ENCODE assay signal across 24 cellular contexts in the genomic region with DNA sequence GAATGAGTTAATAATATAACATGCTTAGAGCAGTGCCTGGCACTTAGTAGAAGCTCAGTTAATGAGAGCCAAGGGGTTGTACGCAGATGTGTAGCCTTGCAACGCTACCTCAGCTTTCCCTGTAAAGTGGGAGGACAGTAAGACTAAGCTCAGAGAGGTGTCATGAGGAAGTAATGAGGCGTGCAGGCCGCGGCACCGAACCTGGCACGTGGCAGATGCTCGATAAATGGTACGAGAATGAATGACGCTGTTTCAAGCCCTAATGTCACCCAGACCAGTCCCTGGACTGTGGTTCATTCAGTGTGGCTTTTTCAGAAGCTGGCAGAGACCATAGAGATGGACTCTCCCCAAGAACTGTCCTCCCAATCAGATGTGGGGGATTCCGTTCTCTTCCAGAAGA. TPM values are rescaled to one million over a fixed set of nuclear protein-coding genes. Genes with fewer than 3 reads are reported as not detected.
"Had no signal": no experiment of that assay in that cellular context is flagged by ENCODE, and none has a peak within 500 bp of the region (broad histone marks: within the 10 kb centered on the region; RNA-seq: fewer than 3 reads in every experiment).

No MANE protein-coding gene starts in this region.

- H3K9me3 ChIP-seq: pancreas, prostate gland, tibial artery, upper lobe of left lung, uterus had no signal

- H3K4me1 ChIP-seq: pancreas, prostate gland, upper lobe of left lung, uterus had no signal

- H3K36me3 Mint-ChIP-seq: naive thymus-derived CD4-positive, alpha-beta T cell had no signal

- H3K4me1 Mint-ChIP-seq: endodermal cell; naive thymus-derived CD4-positive, alpha-beta T cell had no signal

- H3K9me3 Mint-ChIP-seq: endodermal cell; naive thymus-derived CD4-positive, alpha-beta T cell; neural crest cell had no signal

- H3K27ac Mint-ChIP-seq: naive thymus-derived CD4-positive, alpha-beta T cell had no signal

- DNase-seq: effector CD4-positive, alpha-beta T cell; erythroblast; foreskin keratinocyte; left colon; mammary epithelial cell; naive thymus-derived CD4-positive, alpha-beta T cell; nucleus accumbens; small intestine; stimulated activated CD4-positive, alpha-beta T cell treated with anti-CD3 and anti-CD28 coated beads, Interleukin-12 subunit alpha, Interleukin-12 subunit beta, amount 100 ng/mL, for 4 hours; stimulated activated naive CD4-positive, alpha-beta T cell; upper lobe of left lung had no signal

- H3K27ac ChIP-seq: coronary artery, foreskin keratinocyte, hepatocyte, pancreas, prostate gland, tibial artery, upper lobe of left lung, uterus had no signal

- ATAC-seq: foreskin keratinocyte; left colon; naive thymus-derived CD4-positive, alpha-beta T cell; pancreas; sciatic nerve had no signal

- H3K27me3 ChIP-seq: foreskin keratinocyte, hepatocyte, pancreas, tibial artery, upper lobe of left lung, uterus had no signal

- H3K36me3 ChIP-seq: pancreas, prostate gland, tibial artery, upper lobe of left lung, uterus had no signal

- H3K4me3 Mint-ChIP-seq: endodermal cell; naive thymus-derived CD4-positive, alpha-beta T cell; neural crest cell had no signal

- H3K4me3 ChIP-seq: coronary artery, hepatocyte, pancreas, prostate gland, tibial artery, upper lobe of left lung, uterus had no signal

RNA-seq across cellular contexts. Expression of a gene that starts 21.2 kb away (rescaled TPM):
- total RNA-seq: dermis microvascular lymphatic vessel endothelial cell; endothelial cell of umbilical vein; kidney epithelial cell; mononuclear cell; naive thymus-derived CD4-positive, alpha-beta T cell had no signal
- polyA plus RNA-seq: endothelial cell of umbilical vein; naive thymus-derived CD4-positive, alpha-beta T cell had no signal
